ENCODE assay signal across 27 cellular contexts in genomic region chr9:24657387-24657786, GRCh38.
"Had no signal": no experiment of that assay in that cellular context is flagged by ENCODE, and none has a peak within 500 bp of the region (broad histone marks: within the 10 kb centered on the region; RNA-seq: fewer than 3 reads in every experiment).

No MANE protein-coding gene starts in this region.

- H3K27me3 ChIP-seq: colonic mucosa, esophagus squamous epithelium, gastroesophageal sphincter, heart right ventricle, left lung had no signal

- H3K36me3 ChIP-seq: colonic mucosa, esophagus squamous epithelium, gastroesophageal sphincter, heart right ventricle, left lung, lower lobe of right lung had no signal

- H3K4me3 ChIP-seq: colonic mucosa, esophagus squamous epithelium, gastroesophageal sphincter, heart right ventricle, left lung, lower lobe of right lung, mucosa of descending colon had no signal

- DNase-seq: colonic mucosa; cortex of kidney; effector CD8-positive, alpha-beta T cell; effector memory CD8-positive, alpha-beta T cell; endodermal cell; erythroblast; esophagus squamous epithelium; foreskin fibroblast; foreskin melanocyte; glutamatergic neuron; head of caudate nucleus; heart right ventricle; hippocampal formation; kidney glomerular epithelial cell; left lung; left ventricle myocardium superior; lower lobe of right lung; mesenchymal stem cell; mucosa of descending colon; naive B cell; naive thymus-derived CD8-positive, alpha-beta T cell had no signal

- FAIRE-seq: endometrium, islet of Langerhans, keratinocyte had no signal

- H3K27ac ChIP-seq: colonic mucosa, epithelial cell of prostate, esophagus squamous epithelium, gastroesophageal sphincter, heart right ventricle, left lung, lower lobe of right lung had no signal

- H3K4me1 ChIP-seq: colonic mucosa, esophagus squamous epithelium, gastroesophageal sphincter, heart right ventricle, left lung, lower lobe of right lung had no signal

- ATAC-seq: effector memory CD8-positive, alpha-beta T cell; esophagus mucosa; gastroesophageal sphincter; heart right ventricle; left lung; left ventricle myocardium superior; lower lobe of right lung; mucosa of descending colon; naive thymus-derived CD8-positive, alpha-beta T cell had no signal

- H3K9me3 ChIP-seq: colonic mucosa had no signal
